In the genomic region with DNA sequence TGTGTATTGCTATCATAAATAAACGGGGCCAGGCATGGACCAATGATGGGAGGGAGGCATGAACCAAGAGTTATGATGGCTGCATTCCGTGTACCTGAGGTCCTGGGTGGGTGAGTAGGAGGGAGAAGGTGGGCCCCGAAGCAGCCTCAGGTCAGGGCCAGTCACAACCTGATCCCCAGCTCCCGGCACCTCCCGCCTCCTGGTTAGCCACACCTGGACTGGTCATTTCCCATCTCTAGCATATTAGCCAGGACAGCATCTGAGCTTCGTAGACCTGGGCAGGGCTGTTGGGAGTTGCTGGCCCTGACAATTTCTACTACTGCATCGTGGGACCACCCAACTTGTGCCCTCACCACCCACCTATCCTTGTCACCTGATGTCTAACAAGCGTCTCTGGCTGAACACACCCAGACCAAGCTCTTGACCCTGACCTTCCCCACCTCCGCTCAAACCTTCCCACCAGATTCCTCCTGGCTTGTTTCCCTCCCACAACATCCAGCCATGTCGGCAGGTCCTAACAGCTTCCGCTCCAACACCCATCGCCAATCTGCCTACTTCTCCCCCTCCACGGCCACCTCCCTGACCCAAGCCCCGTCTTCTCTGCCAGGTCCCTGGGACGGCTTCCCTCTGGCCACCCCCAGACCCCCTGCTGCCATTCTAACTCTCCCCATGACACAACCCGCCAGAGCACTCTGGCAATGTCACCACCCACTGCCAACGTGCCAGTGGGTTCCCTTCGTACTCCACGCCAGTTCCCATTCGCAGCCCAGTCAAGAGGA, we compare ENCODE assay signal across 15 cellular contexts.
DNase-seq lines count a peak whose midpoint lies in the region; ATAC-seq and TF ChIP-seq lines count a peak whose summit lies in the region.
"Had no signal": no experiment of that assay in that cellular context is flagged by ENCODE, and none has a peak within 500 bp of the region (broad histone marks: within the 10 kb centered on the region; RNA-seq: fewer than 3 reads in every experiment).

No MANE protein-coding gene starts in this region.

- H3K18ac ChIP-seq in mesenchymal stem cell (ENCODE audit: low read depth in 1 of 2, low read length in 2 of 2): no peak overlapping the region

- H3K14ac ChIP-seq in mesenchymal stem cell (ENCODE audit: low read length in 2 of 2): no peak overlapping the region

- POLR2A ChIA-PET in HEK293 (lab: Yijun Ruan, JAX): no interaction called here
- POLR2A ChIA-PET in CD8-positive, alpha-beta T cell (lab: Charles Lee): no interaction called here

- H3K4ac ChIP-seq in mesenchymal stem cell (ENCODE audit: low read depth in 1 of 2, low read length in 2 of 2): no peak overlapping the region

- H2BK12ac ChIP-seq in mesenchymal stem cell (ENCODE audit: low read length in 2 of 2): no peak overlapping the region

- H3K36me3 ChIP-seq in HEK293 (ENCODE audit: control insufficient read depth in 2 of 2, insufficient read depth in 1 of 2, low read length in 2 of 2) (no peaks in the 10 kb centered on the region), mesenchymal stem cell (ENCODE audit: control insufficient read depth in 1 of 2, insufficient read depth in 2 of 2, low read depth in 1 of 2, low read length in 2 of 2) (no peaks in the 10 kb centered on the region), spleen (no peaks in the 10 kb centered on the region)
- H3K36me3 ChIP-seq in CD8-positive, alpha-beta T cell (ENCODE audit: insufficient read depth, low read length): no peaks in the 10 kb centered on the region
- H3K36me3 ChIP-seq: BE2C had no signal

- no peaks in the 10 kb centered on the region for H3K79me1 ChIP-seq in mesenchymal stem cell (replicated peaks; ENCODE audit: low read length, poor library complexity, severe bottlenecking)

- H4K8ac ChIP-seq in mesenchymal stem cell (ENCODE audit: low read length): no peak overlapping the region

- H2AK5ac ChIP-seq in mesenchymal stem cell (ENCODE audit: low read length, severe bottlenecking): no peak overlapping the region

- CTCF ChIA-PET in HEK293 (lab: Yijun Ruan, JAX): interaction anchor here (0.8 kb wide), 1 partner anchor 114 kb away, joined by 3 read pairs; no protein-coding TSS in a partner anchor
- CTCF ChIA-PET in CD8-positive, alpha-beta T cell (lab: Charles Lee): interaction anchor here (0.8 kb wide), 1 partner anchor 24 kb away, joined by 3 read pairs; no protein-coding TSS in a partner anchor

- H2AFZ ChIP-seq in mesenchymal stem cell (ENCODE audit: low read depth, low read length): no peak overlapping the region

- H3K27ac ChIP-seq in HEK293 (ENCODE audit: extremely low read depth, low read depth, low read length) (no peak overlapping the region), mesenchymal stem cell (ENCODE audit: low read length, poor library complexity, severe bottlenecking) (no peak overlapping the region), spleen (no peak overlapping the region)
- no peak overlapping the region for H3K27ac ChIP-seq in CD8-positive, alpha-beta T cell (ENCODE audit: low read depth, low read length)
- H3K27ac ChIP-seq: A549, C4-2B had no signal

- no peaks in the 10 kb centered on the region for H3K9me3 Mint-ChIP-seq in chondrocyte (ENCODE audit: low read depth)
- H3K9me3 Mint-ChIP-seq in CD8-positive, alpha-beta T cell: no peaks in the 10 kb centered on the region

- H3K4me3 Mint-ChIP-seq in chondrocyte (ENCODE audit: unreplicated experiment): no peak overlapping the region
- H3K4me3 Mint-ChIP-seq in CD8-positive, alpha-beta T cell: no peak overlapping the region

- no peak for ATAC-seq in CD8-positive, alpha-beta T cell
- no peak for ATAC-seq in HG02970 (IDR thresholded peaks at IDR 0.05; ENCODE audit: low FRiP score, unreplicated experiment)
- ATAC-seq: A549, K562 had no signal

- no peak overlapping the region for H2BK5ac ChIP-seq in mesenchymal stem cell (ENCODE audit: low read depth, low read length, poor library complexity, severe bottlenecking)

- H3K4me2 ChIP-seq in mesenchymal stem cell (ENCODE audit: low read length, poor library complexity, severe bottlenecking): no peak overlapping the region
- H3K4me2 ChIP-seq: A549 had no signal

- no peak overlapping the region for H3K4me3 ChIP-seq in HEK293 (ENCODE audit: low read depth, low read length)
- H3K4me3 ChIP-seq in mesenchymal stem cell (ENCODE audit: insufficient read depth in 1 of 2, low read depth in 1 of 2, low read length in 2 of 2): no peak overlapping the region
- no peak overlapping the region for H3K4me3 ChIP-seq in spleen
- no peak overlapping the region for H3K4me3 ChIP-seq in CD8-positive, alpha-beta T cell (ENCODE audit: low read depth, low read length)
- H3K4me3 ChIP-seq: A549, K562 had no signal

- peaks cover 42% of the 10 kb centered on the region for H3K27me3 Mint-ChIP-seq in chondrocyte (ENCODE audit: low read depth)
- H3K27me3 Mint-ChIP-seq in CD8-positive, alpha-beta T cell (ENCODE audit: low read depth): peaks cover 44% of the 10 kb centered on the region

- DNase-seq in chondrocyte (ENCODE audit: low spot score) (peak; percentile 72), mesenchymal stem cell (no peak), spleen (peak; percentile 48)
- DNase-seq in CD8-positive, alpha-beta T cell: no peak
- no peak for DNase-seq in stimulated activated CD4-positive, alpha-beta T cell treated with anti-CD3 and anti-CD28 coated beads, Interleukin-12 subunit alpha, Interleukin-12 subunit beta, amount 100 ng/mL, for 4 hours
- no peak for DNase-seq in NK-92 treated with Interleukin-12 subunit alpha and Interleukin-12 subunit beta, amount 100 ng/mL, for 24 hours (lab: John Stamatoyannopoulos, UW)
- DNase-seq: BE2C, DMS53, GF-D8, HCEC 1CT had no signal

- H3K27me3 ChIP-seq in mesenchymal stem cell (ENCODE audit: control insufficient read depth in 1 of 2, insufficient read depth in 1 of 2, low read length in 2 of 2) (peaks cover 77 to 82% of the 10 kb centered on the region in 2 experiments), spleen (replicated peaks in 1 of 7) (peaks cover 0 to 64% (median 15%) of the 10 kb centered on the region in 7 donors)
- H3K27me3 ChIP-seq in CD8-positive, alpha-beta T cell (ENCODE audit: insufficient read depth, low read length): peaks cover 4% of the 10 kb centered on the region
- H3K27me3 ChIP-seq: BE2C had no signal

- H3K4me1 Mint-ChIP-seq in chondrocyte (ENCODE audit: low read depth): no peaks in the 10 kb centered on the region
- peaks cover 7% of the 10 kb centered on the region for H3K4me1 Mint-ChIP-seq in CD8-positive, alpha-beta T cell (ENCODE audit: low read depth)

- H4K91ac ChIP-seq in mesenchymal stem cell (ENCODE audit: low read length): no peak overlapping the region

- no peak for TF ChIP-seq CTCF in HEK293 (tag by site-specific recombination; IDR thresholded peaks at IDR 0.05)
- no peak for TF ChIP-seq CTCF in chondrocyte (IDR thresholded peaks at IDR 0.05)
- TF ChIP-seq CTCF in spleen (IDR thresholded peaks at IDR 0.05 in 8 of 11, conservative IDR thresholded peaks at IDR 0.05 in 3 of 11): no peak
- no peak for TF ChIP-seq CTCF in CD8-positive, alpha-beta T cell (IDR thresholded peaks at IDR 0.05)

- peak overlapping the region; percentile 36 for H2BK15ac ChIP-seq in mesenchymal stem cell (ENCODE audit: low read depth, poor library complexity, severe bottlenecking)

- no peaks in the 10 kb centered on the region for H3K9me3 ChIP-seq in HEK293 (ENCODE audit: control insufficient read depth, insufficient read depth, low read depth, low read length)
- H3K9me3 ChIP-seq in mesenchymal stem cell (ENCODE audit: control insufficient read depth, low read length): no peaks in the 10 kb centered on the region
- H3K9me3 ChIP-seq in spleen: no peaks in the 10 kb centered on the region
- no peaks in the 10 kb centered on the region for H3K9me3 ChIP-seq in CD8-positive, alpha-beta T cell (ENCODE audit: low read length)
- H3K9me3 ChIP-seq: A549, BE2C had no signal

- H3K4me1 ChIP-seq in HEK293 (ENCODE audit: control insufficient read depth, insufficient read depth, low read length) (no peaks in the 10 kb centered on the region), mesenchymal stem cell (ENCODE audit: control insufficient read depth, insufficient read depth, low read depth, low read length) (peaks cover 1% of the 10 kb centered on the region), spleen (peaks cover 0 to 8% (median 3%) of the 10 kb centered on the region in 6 donors)
- no peaks in the 10 kb centered on the region for H3K4me1 ChIP-seq in CD8-positive, alpha-beta T cell (ENCODE audit: insufficient read depth, low read length)
- H3K4me1 ChIP-seq: A549, BE2C had no signal

- H2BK120ac ChIP-seq in mesenchymal stem cell (ENCODE audit: low read depth, low read length): no peak overlapping the region

- H3K23ac ChIP-seq in mesenchymal stem cell (ENCODE audit: low read length in 2 of 2): no peak overlapping the region

- H3K27ac Mint-ChIP-seq in chondrocyte (ENCODE audit: unreplicated experiment): no peak overlapping the region
- no peak overlapping the region for H3K27ac Mint-ChIP-seq in CD8-positive, alpha-beta T cell

- intact Hi-C loops in spleen (cut with DNase I; ENCODE audit: low total_unique reads): no loop called here
- intact Hi-C loops in CD8-positive, alpha-beta T cell (cut with DNase I, micrococcal nuclease): no loop called here

- no peak for TF ChIP-seq POLR2A in spleen (IDR thresholded peaks at IDR 0.05)

- no peak overlapping the region for H3K9ac ChIP-seq in mesenchymal stem cell (ENCODE audit: low read length)

- H3K36me3 Mint-ChIP-seq in chondrocyte (ENCODE audit: low read depth): no peaks in the 10 kb centered on the region
- H3K36me3 Mint-ChIP-seq in CD8-positive, alpha-beta T cell: no peaks in the 10 kb centered on the region

- 83% methylated on average over 20 of the region's 20 CpGs for WGBS in mesenchymal stem cell
- WGBS in spleen, 5 donors: 78 to 84% (median 79%) methylated on average over 20 of the region's 20 CpGs

TF ChIP-seq in HEK293, 187 proteins besides CTCF, POLR2A, EP300 and RAD21:
- TF ChIP-seq ZFHX2 (tag by site-specific recombination; conservative IDR thresholded peaks at IDR 0.05) (peak; percentile 89), SP7 (tag by site-specific recombination; IDR thresholded peaks at IDR 0.05) (no peak), EGR2 (tag by site-specific recombination; IDR thresholded peaks at IDR 0.05; ENCODE audit: low read depth) (peak; percentile 98), ZIC2 (tag by site-specific recombination; IDR thresholded peaks at IDR 0.05) (0 out of 2 replicates have a peak, but pooled peaks have one; percentile 8), OSR2 (tag by site-specific recombination; IDR thresholded peaks at IDR 0.05) (no peak)

Comparison
In these comparisons a context has a peak if more than half of its experiments do, and no peak if none do; other contexts are left out.
1. DNase-seq: peak in chondrocyte (single experiment) and spleen (single experiment); none in mesenchymal stem cell (single experiment), CD8-positive, alpha-beta T cell (0 of 7), stimulated activated CD4-positive, alpha-beta T cell treated with anti-CD3 and anti-CD28 coated beads, Interleukin-12 subunit alpha, Interleukin-12 subunit beta, amount 100 ng/mL, for 4 hours (single experiment) and NK-92 treated with Interleukin-12 subunit alpha and Interleukin-12 subunit beta, amount 100 ng/mL, for 24 hours (single experiment).